Comparison of ENCODE assay signal across 1 cellular context in genomic region chr22:44363214-44363979, GRCh38.
TF ChIP-seq lines count a peak whose summit lies in the region.

No MANE protein-coding gene starts in this region.

TF ChIP-seq in A549, 52 proteins besides CTCF, POLR2A, EP300 and RAD21 (continued from another document):
- TF ChIP-seq REST (IDR thresholded peaks at IDR 0.05), result no peak
- TF ChIP-seq MAX (IDR thresholded peaks at IDR 0.05), result peak; percentile 87
- TF ChIP-seq PBX3 (IDR thresholded peaks at IDR 0.05), result 0 out of 2 replicates have a peak, but pooled peaks have one; percentile 28
- TF ChIP-seq FOSB (CRISPR knock-in tag; IDR thresholded peaks at IDR 0.05), result no peak
- no peak for TF ChIP-seq SREBF2 (IDR thresholded peaks at IDR 0.05)
